24 cellular contexts compared by ENCODE assay signal in the genomic region with DNA sequence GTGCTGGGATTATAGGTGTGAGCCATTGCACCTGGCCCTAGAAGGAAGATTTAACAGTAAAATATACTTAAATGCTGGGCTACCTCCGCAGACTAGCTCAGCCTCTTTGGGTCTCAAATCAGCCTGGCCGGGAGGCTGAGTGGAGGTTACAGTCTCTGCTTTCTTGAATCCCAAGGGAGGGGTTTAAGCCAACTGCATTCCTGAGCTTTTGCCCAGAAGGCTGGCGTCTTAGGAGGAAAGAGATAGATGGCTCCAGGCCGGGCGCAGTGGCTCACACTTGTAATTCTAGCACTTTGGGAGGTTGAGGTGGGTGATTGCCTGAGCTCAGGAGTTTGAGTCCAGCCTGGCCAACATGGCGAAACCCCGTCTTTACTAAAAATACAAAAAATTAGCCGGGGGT. TPM values are rescaled to one million over a fixed set of nuclear protein-coding genes. Genes with fewer than 3 reads are reported as not detected.
DNase-seq lines count a peak whose midpoint lies in the region; ATAC-seq and TF ChIP-seq lines count a peak whose summit lies in the region.
"Had no signal": no experiment of that assay in that cellular context is flagged by ENCODE, and none has a peak within 500 bp of the region (broad histone marks: within the 10 kb centered on the region; RNA-seq: fewer than 3 reads in every experiment).

No MANE protein-coding gene starts in this region.

- no peak for TF ChIP-seq POLR2A in spleen (IDR thresholded peaks at IDR 0.05)

- intact Hi-C loops in dendritic cell treated with granulocyte-macrophage colony-stimulating factor and Interleukin-4, amounts not matched to agents 40 ng/mL and 50 ng/mL, for 4 days (cut with micrococcal nuclease), result loop anchor here (5.0 kb wide), 1 partner anchor 38 kb away; the partner anchor contains the start of gene DHX34
- intact Hi-C loops in spleen (cut with DNase I; ENCODE audit: low total_unique reads), result no loop called here

- ATAC-seq in HG02759 (IDR thresholded peaks at IDR 0.05; ENCODE audit: unreplicated experiment), result no peak
- ATAC-seq: activated CD4-positive, CD25-positive, alpha-beta regulatory T cell treated with anti-CD3 and anti-CD28 coated beads, Interleukin-2, amount 50 U/mL, for 24 hours had no signal

- peak overlapping the region; percentile 89 for H3K4me3 Mint-ChIP-seq in dendritic cell treated with granulocyte-macrophage colony-stimulating factor and Interleukin-4, amounts not matched to agents 40 ng/mL and 50 ng/mL, for 4 days
- H3K4me3 Mint-ChIP-seq: activated naive CD8-positive, alpha-beta T cell treated with anti-CD3 and anti-CD28 coated beads, Interleukin-2, amount 10 ng/mL, durations not matched to agents 7 days and 5 days; neural progenitor cell had no signal

- H3K27me3 Mint-ChIP-seq in dendritic cell treated with granulocyte-macrophage colony-stimulating factor and Interleukin-4, amounts not matched to agents 40 ng/mL and 50 ng/mL, for 4 days, result peaks cover 6% of the 10 kb centered on the region

- peaks cover 68% of the 10 kb centered on the region for H3K4me1 Mint-ChIP-seq in dendritic cell treated with granulocyte-macrophage colony-stimulating factor and Interleukin-4, amounts not matched to agents 40 ng/mL and 50 ng/mL, for 4 days (ENCODE audit: low read depth)

- H3K4me3 ChIP-seq in spleen, result peak overlapping the region in 3 of 8 donors; percentile 27 to 68 (median 31)
- H3K4me3 ChIP-seq: mucosa of descending colon, neural progenitor cell, SK-N-MC, smooth muscle cell had no signal

- peaks cover 0 to 69% (median 0%) of the 10 kb centered on the region in 7 donors for H3K27me3 ChIP-seq in spleen (replicated peaks in 1 of 7)

- WGBS in spleen, 5 donors, result 68 to 83% (median 75%) methylated on average over 8 of the region's 8 CpGs

- H3K36me3 Mint-ChIP-seq in dendritic cell treated with granulocyte-macrophage colony-stimulating factor and Interleukin-4, amounts not matched to agents 40 ng/mL and 50 ng/mL, for 4 days (ENCODE audit: low read depth), result peaks cover 21% of the 10 kb centered on the region
- H3K36me3 Mint-ChIP-seq: activated naive CD8-positive, alpha-beta T cell treated with anti-CD3 and anti-CD28 coated beads, Interleukin-2, amount 10 ng/mL, durations not matched to agents 7 days and 5 days had no signal

- no peak for TF ChIP-seq CTCF in spleen (IDR thresholded peaks at IDR 0.05 in 8 of 11, conservative IDR thresholded peaks at IDR 0.05 in 3 of 11)

- peaks cover 0 to 7% (median 0%) of the 10 kb centered on the region in 6 donors for H3K36me3 ChIP-seq in spleen
- H3K36me3 ChIP-seq: neural progenitor cell, suprapubic skin had no signal

- H3K27ac Mint-ChIP-seq in dendritic cell treated with granulocyte-macrophage colony-stimulating factor and Interleukin-4, amounts not matched to agents 40 ng/mL and 50 ng/mL, for 4 days, result peak overlapping the region; percentile 87
- H3K27ac Mint-ChIP-seq: activated naive CD8-positive, alpha-beta T cell treated with anti-CD3 and anti-CD28 coated beads, Interleukin-2, amount 10 ng/mL, durations not matched to agents 7 days and 5 days; neural progenitor cell had no signal

- peaks cover 0 to 55% (median 11%) of the 10 kb centered on the region in 6 donors for H3K4me1 ChIP-seq in spleen
- H3K4me1 ChIP-seq: neural progenitor cell, psoas muscle had no signal

- no peaks in the 10 kb centered on the region for H3K9me3 ChIP-seq in spleen
- H3K9me3 ChIP-seq: mucosa of descending colon, psoas muscle, suprapubic skin had no signal

- H3K9me3 Mint-ChIP-seq in dendritic cell treated with granulocyte-macrophage colony-stimulating factor and Interleukin-4, amounts not matched to agents 40 ng/mL and 50 ng/mL, for 4 days, result no peaks in the 10 kb centered on the region
- H3K9me3 Mint-ChIP-seq: activated naive CD8-positive, alpha-beta T cell treated with anti-CD3 and anti-CD28 coated beads, Interleukin-2, amount 10 ng/mL, durations not matched to agents 7 days and 5 days; neural progenitor cell had no signal

- peak; percentile 34 for DNase-seq in AG20443 (ENCODE audit: low spot score)
- DNase-seq in LHCN-M2 (ENCODE audit: low read depth), result peak; percentile 48
- DNase-seq in spleen, result no peak
- no peak for DNase-seq in glomerular visceral epithelial cell (ENCODE audit: extremely low spot score)
- no peak for DNase-seq in activated CD4-positive, CD25-positive, alpha-beta regulatory T cell treated with anti-CD3 and anti-CD28 coated beads, Interleukin-2, amount 50 U/mL, for 72 hours
- no peak for DNase-seq in SKM-1 (lab: John Stamatoyannopoulos, UW; ENCODE audit: unreplicated experiment)
- DNase-seq: activated naive CD8-positive, alpha-beta T cell treated with anti-CD3 and anti-CD28 coated beads, Interleukin-2, amount 10 ng/mL, durations not matched to agents 7 days and 5 days; dermis blood vessel endothelial cell; H7; NCI-H146; NK-92 treated with Interleukin-12 subunit alpha and Interleukin-12 subunit beta, amount 100 ng/mL, for 24 hours; psoas muscle; stimulated activated CD4-positive, alpha-beta T cell treated with anti-CD3 and anti-CD28 coated beads, Interleukin-4, amount 100 ng/mL, for 4 hours; T1000 had no signal

- peak overlapping the region in 7 of 8 donors; percentile 60 to 93 (median 85) for H3K27ac ChIP-seq in spleen
- H3K27ac ChIP-seq: neural progenitor cell, psoas muscle, SK-N-MC, suprapubic skin had no signal

RNA-seq across cellular contexts. Expression of gene C5AR1, which starts 0.6 kb away (rescaled TPM):
- total RNA-seq in LHCN-M2 (2014; rRNA removed), result not detected in 2 replicates
- polyA plus RNA-seq in LHCN-M2 (2012), result 0.07 TPM
- total RNA-seq in spleen, result 100 to 1,000 TPM in 1 of 7 donors, 10 to 100 TPM in 6; 33.1 to 124 (median 64.0) TPM
- 1 to 10 TPM; 4.0 to 9.4 (median 4.6) TPM for polyA plus RNA-seq in spleen
- total RNA-seq: dermis blood vessel endothelial cell, glomerular endothelial cell had no signal

RNA-seq across cellular contexts. Expression of gene C5AR2, which starts 22.9 kb away (rescaled TPM):
- total RNA-seq in LHCN-M2 (2014; rRNA removed), result not detected in 2 replicates
- 0.02 TPM for polyA plus RNA-seq in LHCN-M2 (2012)
- total RNA-seq in spleen, result 10 to 100 TPM; 24.7 to 55.7 (median 28.3) TPM
- polyA plus RNA-seq in spleen, result 1 to 10 TPM; 1.3 to 2.7 (median 1.5) TPM
- total RNA-seq: activated CD8-positive, alpha-beta memory T cell treated with anti-CD3 and anti-CD28 coated beads for 36 hours had no signal
- polyA plus RNA-seq: smooth muscle cell had no signal

RNA-seq across cellular contexts. Expression of gene INAFM1, which starts 34.4 kb away (rescaled TPM):
- total RNA-seq in LHCN-M2 (2014; rRNA removed) (0.51 and 0.80 TPM in 2 replicates), spleen (10 to 100 TPM in 4 of 7 donors, 1 to 10 TPM in 3; 3.9 to 19.8 (median 13.8) TPM)
- polyA plus RNA-seq in LHCN-M2 (2012), result 7.5 TPM
- 10 to 100 TPM in 2 of 3 donors, 1 to 10 TPM in 1; 8.1 to 12.9 (median 11.3) TPM for polyA plus RNA-seq in spleen

RNA-seq across cellular contexts. Expression of gene DHX34, which starts 40.1 kb away (rescaled TPM):
- total RNA-seq in LHCN-M2 (2014; rRNA removed) (15.7 and 19.4 TPM in 2 replicates), spleen (10 to 100 TPM; 19.5 to 34.8 (median 27.0) TPM)
- 8.0 TPM for polyA plus RNA-seq in LHCN-M2 (2012)
- polyA plus RNA-seq in spleen, result 10 to 100 TPM in 2 of 3 donors, 1 to 10 TPM in 1; 8.4 to 18.5 (median 13.1) TPM

RNA-seq across cellular contexts. Expression of gene CCDC9, which starts 52.7 kb away (rescaled TPM):
- total RNA-seq in LHCN-M2 (2014; rRNA removed) (4.9 and 16.2 TPM in 2 replicates), spleen (10 to 100 TPM; 13.0 to 43.0 (median 32.6) TPM)
- polyA plus RNA-seq in LHCN-M2 (2012), result 18.9 TPM
- 10 to 100 TPM; 11.0 to 38.7 (median 15.9) TPM for polyA plus RNA-seq in spleen

Comparison
In these comparisons a context has a peak if more than half of its experiments do, and no peak if none do; other contexts are left out.
1. DNase-seq: peak in AG20443 (single experiment) and LHCN-M2 (single experiment); none in spleen (single experiment), glomerular visceral epithelial cell (single experiment), activated CD4-positive, CD25-positive, alpha-beta regulatory T cell treated with anti-CD3 and anti-CD28 coated beads, Interleukin-2, amount 50 U/mL, for 72 hours (single experiment) and SKM-1 (single experiment).
2. RNA of gene C5AR1, which starts 0.6 kb away (total RNA-seq): 33.1 to 124 TPM in spleen; not detected in LHCN-M2; every median in the first group is over 10 times any median in the second.
3. RNA of gene C5AR2, which starts 22.9 kb away (total RNA-seq): 24.7 to 55.7 TPM in spleen; not detected in LHCN-M2; every median in the first group is over 10 times any median in the second.